Comparison of ENCODE assay signal across 28 cellular contexts in genomic region chr12:117897379-117898161, GRCh38.
A peak's percentile ranks its signal among the peaks of the same experiment; 100 is the strongest.
DNase-seq lines count a peak whose midpoint lies in the region; ATAC-seq lines count a peak whose summit lies in the region.
"Had no signal": no experiment of that assay in that cellular context is flagged by ENCODE, and none has a peak within 500 bp of the region (broad histone marks: within the 10 kb centered on the region; RNA-seq: fewer than 3 reads in every experiment).

No MANE protein-coding gene starts in this region.

- CTCF ChIA-PET in activated CD4-positive, alpha-beta T cell treated with anti-CD3 and anti-CD28 coated beads for 36 hours (lab: Charles Lee) = interaction anchor here (0.7 to 1.0 kb wide), 2 partner anchors 20 to 22 kb away, joined by 3 to 4 read pairs; no protein-coding TSS in a partner anchor
- CTCF ChIA-PET in activated CD4-positive, alpha-beta T cell treated with anti-CD3 and anti-CD28 coated beads, Interleukin-2, amount 10 ng/mL, durations not matched to agents 7 days and 5 days (lab: Charles Lee) = no interaction called here
- CTCF ChIA-PET in T-cell (lab: Charles Lee) = no interaction called here

- no peaks in the 10 kb centered on the region for H3K36me3 Mint-ChIP-seq in activated CD4-positive, alpha-beta T cell treated with anti-CD3 and anti-CD28 coated beads for 36 hours (ENCODE audit: low read depth)
- H3K36me3 Mint-ChIP-seq in activated CD4-positive, alpha-beta T cell treated with anti-CD3 and anti-CD28 coated beads, Interleukin-2, amount 10 ng/mL, durations not matched to agents 7 days and 5 days (ENCODE audit: low read depth) = no peaks in the 10 kb centered on the region
- no peaks in the 10 kb centered on the region for H3K36me3 Mint-ChIP-seq in T-helper 1 cell treated with Interleukin-12 subunit alpha and Interleukin-12 subunit beta and Interleukin-4 antibody, amounts not matched to agents 30 μg/mL and 1 μg/mL, for 36 hours (ENCODE audit: low read depth)
- peaks cover 2% of the 10 kb centered on the region for H3K36me3 Mint-ChIP-seq in T-cell
- H3K36me3 Mint-ChIP-seq: activated CD4-positive, alpha-beta memory T cell treated with anti-CD3 and anti-CD28 coated beads for 36 hours; memory B cell had no signal

- POLR2A ChIA-PET in activated CD4-positive, alpha-beta T cell treated with anti-CD3 and anti-CD28 coated beads for 36 hours (lab: Charles Lee) = no interaction called here
- POLR2A ChIA-PET in activated CD4-positive, alpha-beta T cell treated with anti-CD3 and anti-CD28 coated beads, Interleukin-2, amount 10 ng/mL, durations not matched to agents 7 days and 5 days (lab: Charles Lee) = no interaction called here
- POLR2A ChIA-PET in T-cell (lab: Charles Lee) = no interaction called here

- peaks cover 1% of the 10 kb centered on the region for H3K4me1 Mint-ChIP-seq in activated CD4-positive, alpha-beta T cell treated with anti-CD3 and anti-CD28 coated beads for 36 hours
- no peaks in the 10 kb centered on the region for H3K4me1 Mint-ChIP-seq in activated CD4-positive, alpha-beta T cell treated with anti-CD3 and anti-CD28 coated beads, Interleukin-2, amount 10 ng/mL, durations not matched to agents 7 days and 5 days
- no peaks in the 10 kb centered on the region for H3K4me1 Mint-ChIP-seq in T-helper 1 cell treated with Interleukin-12 subunit alpha and Interleukin-12 subunit beta and Interleukin-4 antibody, amounts not matched to agents 30 μg/mL and 1 μg/mL, for 36 hours (ENCODE audit: low read depth)
- no peaks in the 10 kb centered on the region for H3K4me1 Mint-ChIP-seq in T-cell
- H3K4me1 Mint-ChIP-seq: H9, memory B cell had no signal

- no peak overlapping the region for H3K27ac Mint-ChIP-seq in activated CD4-positive, alpha-beta T cell treated with anti-CD3 and anti-CD28 coated beads for 36 hours
- no peak overlapping the region for H3K27ac Mint-ChIP-seq in activated CD4-positive, alpha-beta T cell treated with anti-CD3 and anti-CD28 coated beads, Interleukin-2, amount 10 ng/mL, durations not matched to agents 7 days and 5 days
- peak overlapping the region; percentile 20 for H3K27ac Mint-ChIP-seq in T-helper 1 cell treated with Interleukin-12 subunit alpha and Interleukin-12 subunit beta and Interleukin-4 antibody, amounts not matched to agents 30 μg/mL and 1 μg/mL, for 36 hours
- no peak overlapping the region for H3K27ac Mint-ChIP-seq in T-cell
- H3K27ac Mint-ChIP-seq: activated naive CD4-positive, alpha-beta T cell treated with anti-CD3 and anti-CD28 coated beads for 36 hours; activated T-helper 1 cell treated with anti-CD3 and anti-CD28 coated beads, Interleukin-12 subunit alpha, Interleukin-12 subunit beta, Interleukin-2, Interleukin-4 antibody, amounts not matched to agents 30 ng/mL and 10 ng/mL and 1 ng/mL, durations not matched to agents 14 hours and 24 hours and 36 hours; dendritic cell treated with granulocyte-macrophage colony-stimulating factor and Interleukin-4, amounts not matched to agents 40 ng/mL and 50 ng/mL, for 4 days; memory B cell had no signal

- DNase-seq in activated CD4-positive, alpha-beta T cell treated with anti-CD3 and anti-CD28 coated beads for 36 hours = no peak
- DNase-seq in activated CD4-positive, alpha-beta T cell treated with anti-CD3 and anti-CD28 coated beads, Interleukin-2, amount 10 ng/mL, durations not matched to agents 7 days and 5 days = no peak
- DNase-seq in T-cell (no peak), H4 (ENCODE audit: low spot score) (no peak), middle frontal gyrus (ENCODE audit: extremely low spot score, low spot score) (no peak)
- DNase-seq: ACHN; activated CD4-positive, alpha-beta memory T cell treated with anti-CD3 and anti-CD28 coated beads for 36 hours; activated naive CD4-positive, alpha-beta T cell treated with anti-CD3 and anti-CD28 coated beads for 36 hours; BE2C; central memory CD4-positive, alpha-beta T cell; DMS153; erythroblast; glutamatergic neuron; H9; NCI-H1417; NCI-H526; Peyer's patch; SHP77; small intestine; stimulated activated naive CD4-positive, alpha-beta T cell treated with Interleukin-2 at 50 U/mL for 16 hours; uterus had no signal

- peaks cover 2% of the 10 kb centered on the region for H3K27me3 Mint-ChIP-seq in activated CD4-positive, alpha-beta T cell treated with anti-CD3 and anti-CD28 coated beads for 36 hours
- no peaks in the 10 kb centered on the region for H3K27me3 Mint-ChIP-seq in activated CD4-positive, alpha-beta T cell treated with anti-CD3 and anti-CD28 coated beads, Interleukin-2, amount 10 ng/mL, durations not matched to agents 7 days and 5 days
- H3K27me3 Mint-ChIP-seq in T-helper 1 cell treated with Interleukin-12 subunit alpha and Interleukin-12 subunit beta and Interleukin-4 antibody, amounts not matched to agents 30 μg/mL and 1 μg/mL, for 36 hours (ENCODE audit: low read depth) = no peaks in the 10 kb centered on the region
- peaks cover 5 to 7% of the 10 kb centered on the region in 2 donors for H3K27me3 Mint-ChIP-seq in T-cell
- H3K27me3 Mint-ChIP-seq: dendritic cell treated with granulocyte-macrophage colony-stimulating factor and Interleukin-4, amounts not matched to agents 40 ng/mL and 50 ng/mL, for 4 days had no signal

- intact Hi-C loops in activated CD4-positive, alpha-beta T cell treated with anti-CD3 and anti-CD28 coated beads for 36 hours (cut with DNase I, micrococcal nuclease) = no loop called here

- ATAC-seq in activated CD4-positive, alpha-beta T cell treated with anti-CD3 and anti-CD28 coated beads for 36 hours = peak; percentile 77
- ATAC-seq in GM21360 (IDR thresholded peaks at IDR 0.05; ENCODE audit: unreplicated experiment) (peak; percentile 53), T-cell (replicated peaks in 1 of 4) (no peak), GM21526 (IDR thresholded peaks at IDR 0.05; ENCODE audit: low FRiP score, unreplicated experiment) (no peak)
- ATAC-seq: activated CD4-positive, CD25-positive, alpha-beta regulatory T cell treated with anti-CD3 and anti-CD28 coated beads, Interleukin-2, amount 50 U/mL, for 24 hours had no signal

- H3K4me3 Mint-ChIP-seq in activated CD4-positive, alpha-beta T cell treated with anti-CD3 and anti-CD28 coated beads for 36 hours = no peak overlapping the region
- no peak overlapping the region for H3K4me3 Mint-ChIP-seq in activated CD4-positive, alpha-beta T cell treated with anti-CD3 and anti-CD28 coated beads, Interleukin-2, amount 10 ng/mL, durations not matched to agents 7 days and 5 days
- no peak overlapping the region for H3K4me3 Mint-ChIP-seq in T-helper 1 cell treated with Interleukin-12 subunit alpha and Interleukin-12 subunit beta and Interleukin-4 antibody, amounts not matched to agents 30 μg/mL and 1 μg/mL, for 36 hours
- no peak overlapping the region for H3K4me3 Mint-ChIP-seq in T-cell
- H3K4me3 Mint-ChIP-seq: activated CD4-positive, alpha-beta memory T cell treated with anti-CD3 and anti-CD28 coated beads for 36 hours; activated naive CD4-positive, alpha-beta T cell treated with anti-CD3 and anti-CD28 coated beads for 36 hours; activated T-helper 1 cell treated with anti-CD3 and anti-CD28 coated beads, Interleukin-12 subunit alpha, Interleukin-12 subunit beta, Interleukin-2, Interleukin-4 antibody, amounts not matched to agents 30 ng/mL and 10 ng/mL and 1 ng/mL, durations not matched to agents 14 hours and 24 hours and 36 hours; dendritic cell treated with granulocyte-macrophage colony-stimulating factor and Interleukin-4, amounts not matched to agents 40 ng/mL and 50 ng/mL, for 4 days; H9; memory B cell had no signal

- peaks cover 5% of the 10 kb centered on the region for H3K9me3 Mint-ChIP-seq in activated CD4-positive, alpha-beta T cell treated with anti-CD3 and anti-CD28 coated beads for 36 hours (ENCODE audit: low read depth)
- peaks cover 7% of the 10 kb centered on the region for H3K9me3 Mint-ChIP-seq in activated CD4-positive, alpha-beta T cell treated with anti-CD3 and anti-CD28 coated beads, Interleukin-2, amount 10 ng/mL, durations not matched to agents 7 days and 5 days
- H3K9me3 Mint-ChIP-seq in T-helper 1 cell treated with Interleukin-12 subunit alpha and Interleukin-12 subunit beta and Interleukin-4 antibody, amounts not matched to agents 30 μg/mL and 1 μg/mL, for 36 hours = peaks cover 22% of the 10 kb centered on the region
- peaks cover 3 to 10% (median 8%) of the 10 kb centered on the region in 3 donors for H3K9me3 Mint-ChIP-seq in T-cell

Comparison
In these comparisons a context has a peak if more than half of its experiments do, and no peak if none do; other contexts are left out.
1. ATAC-seq: peak in activated CD4-positive, alpha-beta T cell treated with anti-CD3 and anti-CD28 coated beads for 36 hours (single experiment) and GM21360 (single experiment); none in T-cell (0 of 4) and GM21526 (single experiment).